11 cellular contexts compared by ENCODE assay signal in genomic region chr2:230870544-230871360, GRCh38. TPM values are rescaled to one million over a fixed set of nuclear protein-coding genes. Genes with fewer than 3 reads are reported as not detected.
DNase-seq lines count a peak whose midpoint lies in the region; ATAC-seq and TF ChIP-seq lines count a peak whose summit lies in the region.
"Had no signal": no experiment of that assay in that cellular context is flagged by ENCODE, and none has a peak within 500 bp of the region (broad histone marks: within the 10 kb centered on the region; RNA-seq: fewer than 3 reads in every experiment).

No MANE protein-coding gene starts in this region.

- H3K27ac ChIP-seq in SK-N-MC: peak overlapping the region; percentile 85
- H3K27ac ChIP-seq: A549 had no signal

- intact Hi-C loops in left colon (cut with DNase I, micrococcal nuclease): no loop called here

- peaks cover 33% of the 10 kb centered on the region for H3K36me3 ChIP-seq in SK-N-MC (ENCODE audit: insufficient read depth, low read length)

- H3K9me3 ChIP-seq in SK-N-MC (ENCODE audit: low read depth, low read length): no peaks in the 10 kb centered on the region
- H3K9me3 ChIP-seq: A549 had no signal

- TF ChIP-seq POLR2A in erythroblast (IDR thresholded peaks at IDR 0.05; ENCODE audit: low read length): no peak

- DNase-seq in NOMO-1 (lab: John Stamatoyannopoulos, UW; ENCODE audit: unreplicated experiment in 2 of 2) (peak; percentile 8 to 26), NOMO-1 treated with dmso at 0.1 percent for 144 hours (lab: John Stamatoyannopoulos, UW; ENCODE audit: unreplicated experiment) (no peak), SK-N-MC (ENCODE audit: low read depth, low spot score) (no peak), left colon (peak in 1 of 2 donors; percentile 75), superior temporal gyrus (ENCODE audit: extremely low spot score) (peak; percentile 63), erythroblast (lab: John Stamatoyannopoulos, UW) (no peak)
- DNase-seq: central memory CD4-positive, alpha-beta T cell; NCI-H1694 had no signal

- peak overlapping the region; percentile 55 for H3K9ac ChIP-seq in SK-N-MC (ENCODE audit: insufficient read length)

- ATAC-seq in left colon (peak; percentile 46), HG03521 (IDR thresholded peaks at IDR 0.05; ENCODE audit: unreplicated experiment) (no peak), GM21423 (IDR thresholded peaks at IDR 0.05; ENCODE audit: unreplicated experiment) (no peak)
- ATAC-seq: A549 had no signal

- peak overlapping the region; percentile 75 for H3K4me3 ChIP-seq in SK-N-MC
- H3K4me3 ChIP-seq: A549 had no signal

RNA-seq across cellular contexts. Expression of gene ITM2C, which starts 6.0 kb away (rescaled TPM):
- total RNA-seq in left colon: 1,000 to 10,000 TPM; 2,207 to 2,247 TPM

RNA-seq across cellular contexts. Expression of gene GPR55, which starts 54.3 kb away (rescaled TPM):
- total RNA-seq in left colon: under 1 TPM; 0.34 TPM

Comparison
In these comparisons a context has a peak if more than half of its experiments do, and no peak if none do; other contexts are left out.
1. DNase-seq: peak in NOMO-1 (2 of 2) and superior temporal gyrus (single experiment); none in NOMO-1 treated with dmso at 0.1 percent for 144 hours (single experiment), SK-N-MC (single experiment) and erythroblast (0 of 2).